25 cellular contexts compared by ENCODE assay signal in genomic region chr10:110400173-110400947, GRCh38.
DNase-seq lines count a peak whose midpoint lies in the region; ATAC-seq, FAIRE-seq and TF ChIP-seq lines count a peak whose summit lies in the region.
"Had no signal": no experiment of that assay in that cellular context is flagged by ENCODE, and none has a peak within 500 bp of the region (broad histone marks: within the 10 kb centered on the region; RNA-seq: fewer than 3 reads in every experiment).

No MANE protein-coding gene starts in this region.

- WGBS in IMR-90 (ENCODE audit: extremely low coverage in 2 of 2, insufficient read length in 1 of 2), 2 experiments: no CpG with 5 or more reads among the region's 6 CpGs

- H3K4ac ChIP-seq in IMR-90 (ENCODE audit: low read depth, low read length): peak overlapping the region; percentile 98

- H3K9me3 ChIP-seq in IMR-90 (ENCODE audit: control insufficient read depth, insufficient read depth, low read length) (no peaks in the 10 kb centered on the region), keratinocyte (ENCODE audit: control insufficient read depth, low read depth, low read length) (no peaks in the 10 kb centered on the region), HAP-1 (no peaks in the 10 kb centered on the region)
- H3K9me3 ChIP-seq: esophagus muscularis mucosa, prostate gland, stomach had no signal

- H4K20me1 ChIP-seq in IMR-90 (ENCODE audit: insufficient read depth, low read length) (no peaks in the 10 kb centered on the region), keratinocyte (ENCODE audit: control insufficient read depth, extremely low read depth, insufficient read depth, low read length) (no peaks in the 10 kb centered on the region)

- peak overlapping the region; percentile 50 to 75 for H4K8ac ChIP-seq in IMR-90 (ENCODE audit: low read depth in 2 of 2, low read length in 2 of 2)

- H2BK5ac ChIP-seq in IMR-90 (ENCODE audit: low read depth, low read length, poor library complexity, severe bottlenecking): peak overlapping the region; percentile 74

- no peaks in the 10 kb centered on the region for H3K36me3 ChIP-seq in IMR-90 (ENCODE audit: control insufficient read depth, insufficient read depth, low read length)
- H3K36me3 ChIP-seq in keratinocyte (ENCODE audit: control insufficient read depth in 2 of 2, extremely low read depth in 1 of 2, insufficient read depth in 2 of 2, low read length in 2 of 2): no peaks in the 10 kb centered on the region
- H3K36me3 ChIP-seq in HAP-1 (replicated peaks): no peaks in the 10 kb centered on the region
- H3K36me3 ChIP-seq: esophagus muscularis mucosa, prostate gland, stomach had no signal

- POLR2A ChIA-PET in IMR-90 (lab: Charles Lee; ENCODE audit: unreplicated experiment): no interaction called here
- POLR2A ChIA-PET in WTC11 (lab: Charles Lee): no interaction called here

- no peak for TF ChIP-seq RAD21 in IMR-90 (IDR thresholded peaks at IDR 0.05; ENCODE audit: low read length)

- FAIRE-seq in keratinocyte (lab: Jason Lieb, UNC): no peak
- FAIRE-seq: small intestine had no signal

- H2AFZ ChIP-seq in IMR-90 (replicated peaks; ENCODE audit: low read length, poor library complexity) (no peak overlapping the region), keratinocyte (ENCODE audit: control insufficient read depth, low read length) (no peak overlapping the region)

- peaks cover 0 to 8% of the 10 kb centered on the region in 2 experiments; a peak in 2 of 4 replicates for H3K79me1 ChIP-seq in IMR-90 (ENCODE audit: low read depth in 1 of 2, low read length in 2 of 2)

- peak overlapping the region; percentile 86 for H2BK15ac ChIP-seq in IMR-90 (ENCODE audit: low read depth, low read length)

- H3K4me2 ChIP-seq in IMR-90 (ENCODE audit: low read depth, low read length): no peak overlapping the region
- H3K4me2 ChIP-seq in keratinocyte (ENCODE audit: control insufficient read depth, extremely low read depth, insufficient read depth, low read depth, low read length): peak overlapping the region; percentile 71

- H2BK120ac ChIP-seq in IMR-90 (ENCODE audit: low read depth, low read length): peak overlapping the region; percentile 93

- H3K27me3 Mint-ChIP-seq in Calu3 (ENCODE audit: unreplicated experiment): no peaks in the 10 kb centered on the region
- H3K27me3 Mint-ChIP-seq in WTC11 (ENCODE audit: low read depth): no peaks in the 10 kb centered on the region
- H3K27me3 Mint-ChIP-seq: activated CD4-positive, alpha-beta memory T cell treated with anti-CD3 and anti-CD28 coated beads, Interleukin-2, amount 10 ng/mL, durations not matched to agents 7 days and 5 days; central memory CD8-positive, alpha-beta T cell; type B pancreatic cell had no signal

- H3K9ac ChIP-seq in IMR-90 (ENCODE audit: low read depth, low read length) (no peak overlapping the region), keratinocyte (ENCODE audit: control insufficient read depth, extremely low read depth, insufficient read depth, low read length) (no peak overlapping the region)

- in situ Hi-C loops in IMR-90 (cut with MboI; ENCODE audit: low sequenced_read_pairs) (no loop called here), HAP-1 (cut with MboI; ENCODE audit: low sequenced_read_pairs) (no loop called here)

- TF ChIP-seq POLR2A in IMR-90 (IDR thresholded peaks at IDR 0.05; ENCODE audit: low read depth, low read length): no peak

- TF ChIP-seq CTCF in Calu3 (IDR thresholded peaks at IDR 0.05; ENCODE audit: unreplicated experiment) (no peak), IMR-90 (conservative IDR thresholded peaks at IDR 0.05; ENCODE audit: low read depth, low read length) (no peak), keratinocyte (optimal IDR thresholded peaks at IDR 0.05 in 1 of 3, IDR thresholded peaks at IDR 0.05 in 1 of 3, conservative IDR thresholded peaks at IDR 0.05 in 1 of 3; ENCODE audit: extremely low read depth in 1 of 3, insufficient read depth in 2 of 3, low read length in 3 of 3) (no peak), WTC11 (IDR thresholded peaks at IDR 0.05) (no peak)

- CTCF ChIA-PET in Calu3 (lab: Charles Lee) (interaction anchor here (1.3 kb wide), 1 partner anchor 16 kb away, joined by 4 read pairs; no protein-coding TSS in a partner anchor), IMR-90 (lab: Yijun Ruan, JAX) (interaction anchor here (0.6 to 0.7 kb wide), 2 partner anchors 67 to 101 kb away, joined by 3 read pairs; no protein-coding TSS in a partner anchor), WTC11 (lab: Charles Lee) (no interaction called here)

- H3K18ac ChIP-seq in IMR-90 (ENCODE audit: low read depth, low read length): peak overlapping the region; percentile 31

- H3K27ac ChIP-seq in IMR-90 (ENCODE audit: insufficient read depth, low read length) (peak overlapping the region; percentile 61), keratinocyte (ENCODE audit: control insufficient read depth, insufficient read depth, low read length) (peak overlapping the region; percentile 96)
- H3K27ac ChIP-seq: esophagus muscularis mucosa, prostate gland had no signal

- peak overlapping the region; percentile 28; the same call in 1 of the 2 replicates for H4K5ac ChIP-seq in IMR-90 (ENCODE audit: low read depth, low read length)

- peaks cover 33% of the 10 kb centered on the region for H3K36me3 Mint-ChIP-seq in Calu3 (ENCODE audit: insufficient read depth, unreplicated experiment)
- H3K36me3 Mint-ChIP-seq in WTC11: no peaks in the 10 kb centered on the region
- H3K36me3 Mint-ChIP-seq: CD8-positive, alpha-beta T cell; type B pancreatic cell had no signal

- H3K9me3 Mint-ChIP-seq in Calu3 (ENCODE audit: low read depth, unreplicated experiment) (no peaks in the 10 kb centered on the region), WTC11 (no peaks in the 10 kb centered on the region)
- H3K9me3 Mint-ChIP-seq: activated CD4-positive, alpha-beta memory T cell treated with anti-CD3 and anti-CD28 coated beads, Interleukin-2, amount 10 ng/mL, durations not matched to agents 7 days and 5 days; CD8-positive, alpha-beta T cell; central memory CD8-positive, alpha-beta T cell; neural crest cell; type B pancreatic cell had no signal

- peak overlapping the region; percentile 99 for H3K27ac Mint-ChIP-seq in Calu3 (ENCODE audit: unreplicated experiment)
- no peak overlapping the region for H3K27ac Mint-ChIP-seq in WTC11
- H3K27ac Mint-ChIP-seq: activated CD4-positive, alpha-beta memory T cell treated with anti-CD3 and anti-CD28 coated beads, Interleukin-2, amount 10 ng/mL, durations not matched to agents 7 days and 5 days; CD8-positive, alpha-beta T cell had no signal

- no peak overlapping the region for H3K4me3 ChIP-seq in IMR-90 (ENCODE audit: insufficient read depth, low read depth, low read length)
- no peak overlapping the region for H3K4me3 ChIP-seq in keratinocyte (ENCODE audit: control insufficient read depth in 2 of 3, extremely low read depth in 1 of 3, insufficient read depth in 2 of 3, low read depth in 1 of 3, low read length in 3 of 3)
- no peak overlapping the region for H3K4me3 ChIP-seq in HAP-1
- H3K4me3 ChIP-seq: esophagus muscularis mucosa, prostate gland, stomach had no signal

- no peak overlapping the region for H3K56ac ChIP-seq in IMR-90 (ENCODE audit: extremely low read depth, insufficient read depth, low read length)

- intact Hi-C loops in Calu3 (cut with micrococcal nuclease; ENCODE audit: unreplicated experiment) (no loop called here), IMR-90 (cut with micrococcal nuclease) (no loop called here)

- DNase-seq in Calu3 (no peak), IMR-90 (peak; percentile 63), amniotic epithelial cell (ENCODE audit: low read depth) (peak; percentile 44), keratinocyte (ENCODE audit: low read depth, low spot score) (no peak), HAP-1 (ENCODE audit: low spot score in 2 of 2) (no peak), WTC11 (ENCODE audit: low spot score) (no peak)
- DNase-seq in activated effector memory CD4-positive, alpha-beta T cell treated with Interleukin-2 at 50 U/mL for 16 hours: no peak
- DNase-seq: activated CD4-positive, alpha-beta memory T cell treated with anti-CD3 and anti-CD28 coated beads, Interleukin-2, amount 10 ng/mL, durations not matched to agents 7 days and 5 days; activated naive CD4-positive, alpha-beta T cell; activated T-cell treated with anti-CD3 and anti-CD28 coated beads, Interleukin-2, amount 50 U/mL, for 1 hour; amygdala; CD8-positive, alpha-beta T cell; H7; NCI-H1436 treated with DMSO at 0.1 percent for 48 hours; NCI-H2171; small intestine; stimulated activated CD4-positive, alpha-beta T cell treated with anti-CD3 and anti-CD28 coated beads, Interleukin-4, amount 100 ng/mL, for 1 hour had no signal

- no peak for ATAC-seq in IMR-90 (ENCODE audit: low read depth)
- no peak for ATAC-seq in WTC11
- no peak for ATAC-seq in GM18868 (IDR thresholded peaks at IDR 0.05; ENCODE audit: unreplicated experiment)
- ATAC-seq: CD8-positive, alpha-beta T cell; left lobe of liver had no signal

- H3K4me1 ChIP-seq in IMR-90 (ENCODE audit: control insufficient read depth, insufficient read depth, low read length): peaks cover 25% of the 10 kb centered on the region
- peaks cover 40% of the 10 kb centered on the region for H3K4me1 ChIP-seq in keratinocyte (ENCODE audit: control insufficient read depth, extremely low read depth, insufficient read depth, low read length)
- H3K4me1 ChIP-seq in HAP-1: no peaks in the 10 kb centered on the region
- H3K4me1 ChIP-seq: prostate gland had no signal

- H2BK20ac ChIP-seq in IMR-90 (ENCODE audit: low read depth, low read length): peak overlapping the region; percentile 99

- H3K9me1 ChIP-seq in IMR-90 (ENCODE audit: insufficient read depth, low read length) (peaks cover 30% of the 10 kb centered on the region), keratinocyte (ENCODE audit: control insufficient read depth, extremely low read depth, insufficient read depth, low read length) (no peaks in the 10 kb centered on the region)

- peak overlapping the region; percentile 83 for H4K91ac ChIP-seq in IMR-90 (ENCODE audit: insufficient read depth, low read depth, low read length)

- H3K27me3 ChIP-seq in IMR-90 (ENCODE audit: control insufficient read depth, insufficient read depth, low read length): no peaks in the 10 kb centered on the region
- H3K27me3 ChIP-seq in keratinocyte (ENCODE audit: control insufficient read depth, extremely low read depth, insufficient read depth, low read length): no peaks in the 10 kb centered on the region
- no peaks in the 10 kb centered on the region for H3K27me3 ChIP-seq in HAP-1 (ENCODE audit: low read depth)
- H3K27me3 ChIP-seq: esophagus muscularis mucosa, stomach had no signal

- H3K79me2 ChIP-seq in keratinocyte (ENCODE audit: control insufficient read depth, insufficient read depth, low read length): no peaks in the 10 kb centered on the region

- H2AK9ac ChIP-seq in IMR-90 (replicated peaks; ENCODE audit: low read depth, low read length, poor library complexity): peak overlapping the region; percentile 79

- H3K23ac ChIP-seq in IMR-90 (ENCODE audit: low read depth, low read length): peak overlapping the region; percentile 59; the same call in 1 of the 2 replicates

- H2AK5ac ChIP-seq in IMR-90 (ENCODE audit: low read depth, low read length): peak overlapping the region; percentile 98

- H3K14ac ChIP-seq in IMR-90 (replicated peaks; ENCODE audit: low read depth, low read length): peak overlapping the region; percentile 94

- dilution Hi-C loops in IMR-90 (cut with HindIII; ENCODE audit: low sequenced_read_pairs, unreplicated experiment) (no loop called here), keratinocyte (cut with MboI; ENCODE audit: extremely low pct_ligation_motif_present, low sequenced_read_pairs) (no loop called here)

- no peak overlapping the region for H3K4me3 Mint-ChIP-seq in Calu3 (ENCODE audit: low read depth, unreplicated experiment)
- H3K4me3 Mint-ChIP-seq in WTC11: no peak overlapping the region
- H3K4me3 Mint-ChIP-seq: activated CD4-positive, alpha-beta memory T cell treated with anti-CD3 and anti-CD28 coated beads, Interleukin-2, amount 10 ng/mL, durations not matched to agents 7 days and 5 days; CD8-positive, alpha-beta T cell; central memory CD8-positive, alpha-beta T cell; neural crest cell; type B pancreatic cell had no signal

- H3K4me1 Mint-ChIP-seq in Calu3 (ENCODE audit: low read depth, unreplicated experiment): peaks cover 41% of the 10 kb centered on the region
- peaks cover 24% of the 10 kb centered on the region for H3K4me1 Mint-ChIP-seq in WTC11
- H3K4me1 Mint-ChIP-seq: central memory CD8-positive, alpha-beta T cell had no signal

- no TSS peak for BruUV-seq in Calu3 (replicated peaks; lab: Mats Ljungman, UMichigan)
- no TSS peak for BruUV-seq in IMR-90 (replicated peaks; lab: Mats Ljungman, UMichigan)

Comparison
In these comparisons a context has a peak if more than half of its experiments do, and no peak if none do; other contexts are left out.
1. DNase-seq: peak in IMR-90 (single experiment) and amniotic epithelial cell (single experiment); none in Calu3 (single experiment), keratinocyte (single experiment), HAP-1 (0 of 2), WTC11 (single experiment) and activated effector memory CD4-positive, alpha-beta T cell treated with Interleukin-2 at 50 U/mL for 16 hours (single experiment).